ENCODE assay signal across 1 cellular context in genomic region chr11:86116996-86117705, GRCh38.
A peak's percentile ranks its signal among the peaks of the same experiment; 100 is the strongest.
TF ChIP-seq lines count a peak whose summit lies in the region.

No MANE protein-coding gene starts in this region.

TF ChIP-seq in SK-N-SH, 30 proteins besides CTCF, POLR2A, EP300 and RAD21 (continued from another document):
- TF ChIP-seq IRF3 (IDR thresholded peaks at IDR 0.05; ENCODE audit: low read depth, low read length) = no peak
- TF ChIP-seq NFIC (IDR thresholded peaks at IDR 0.05; ENCODE audit: borderline replicate concordance) = peak; percentile 13; the same call in 1 of the 2 replicates
- TF ChIP-seq MEF2A (IDR thresholded peaks at IDR 0.05; ENCODE audit: borderline replicate concordance, low read depth) = no peak
- no peak for TF ChIP-seq SIN3A (IDR thresholded peaks at IDR 0.05; ENCODE audit: borderline replicate concordance, low read depth, low read length)
- no peak for TF ChIP-seq ELF1 (IDR thresholded peaks at IDR 0.05)
